In the genomic region with DNA sequence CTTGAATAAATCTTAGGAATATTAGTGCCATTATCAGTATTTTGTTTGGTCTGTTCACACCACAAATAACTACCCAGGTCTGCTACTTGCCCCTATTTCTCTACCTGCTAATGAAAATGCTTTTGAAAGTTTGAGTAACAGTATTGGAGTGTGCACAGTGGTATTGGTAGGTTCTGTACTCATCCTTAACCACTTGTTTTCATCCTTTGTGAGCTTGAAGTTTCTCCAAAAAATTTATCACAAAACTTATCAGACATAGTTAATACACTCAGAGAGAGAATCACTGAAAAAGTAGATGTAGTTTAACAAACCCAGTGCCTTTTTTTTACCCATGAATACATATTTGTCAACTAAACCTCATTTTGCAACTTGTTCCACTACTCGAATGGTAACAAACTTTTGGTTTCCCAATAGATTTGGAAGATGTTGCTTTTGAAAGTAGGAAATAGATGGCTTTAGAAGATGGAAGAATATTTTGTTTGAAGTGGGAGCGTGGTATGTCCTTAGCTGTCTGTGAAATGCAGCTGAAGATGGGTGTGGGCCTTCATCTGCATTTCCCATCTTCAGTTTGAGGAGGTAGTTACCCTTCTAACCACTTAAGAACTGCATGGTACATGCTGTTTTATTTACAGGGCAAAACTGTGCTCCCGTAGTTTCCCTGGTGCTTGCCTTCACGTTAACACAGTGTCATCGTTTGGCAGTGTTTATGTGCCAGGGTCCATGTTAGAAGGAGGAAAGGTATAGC, we compare ENCODE assay signal across 9 cellular contexts. TPM values are rescaled to one million over a fixed set of nuclear protein-coding genes. Genes with fewer than 3 reads are reported as not detected.
A peak's percentile ranks its signal among the peaks of the same experiment; 100 is the strongest.
DNase-seq lines count a peak whose midpoint lies in the region; ATAC-seq, FAIRE-seq and TF ChIP-seq lines count a peak whose summit lies in the region.
"Had no signal": no experiment of that assay in that cellular context is flagged by ENCODE, and none has a peak within 500 bp of the region (broad histone marks: within the 10 kb centered on the region; RNA-seq: fewer than 3 reads in every experiment).

No MANE protein-coding gene starts in this region.

- ATAC-seq in CD4-positive, alpha-beta T cell (ENCODE audit: poor library complexity): peak; percentile 68
- no peak for ATAC-seq in IMR-90 (ENCODE audit: low read depth)
- peak; percentile 11 for ATAC-seq in GM12878
- peak; percentile 28 to 54 (median 40) for ATAC-seq in natural killer cell

- H2AFZ ChIP-seq in IMR-90 (replicated peaks; ENCODE audit: low read length, poor library complexity) (no peak overlapping the region), GM12878 (ENCODE audit: control insufficient read depth, low read depth, low read length) (no peak overlapping the region)

- peaks cover 10 to 82% of the 10 kb centered on the region in 2 experiments for H3K79me1 ChIP-seq in IMR-90 (ENCODE audit: low read depth in 1 of 2, low read length in 2 of 2)

- peaks cover 42% of the 10 kb centered on the region for H3K9me1 ChIP-seq in IMR-90 (ENCODE audit: insufficient read depth, low read length)

- peak overlapping the region; percentile 48 for H3K27ac ChIP-seq in CD4-positive, alpha-beta T cell (ENCODE audit: low read depth, low read length)
- H3K27ac ChIP-seq in IMR-90 (ENCODE audit: insufficient read depth, low read length): peak overlapping the region; percentile 63; the same call in 1 of the 2 replicates
- H3K27ac ChIP-seq in GM12878 (ENCODE audit: control insufficient read depth, insufficient read depth): peak overlapping the region; percentile 98
- H3K27ac ChIP-seq in caudate nucleus (ENCODE audit: low read depth, low read length): no peak overlapping the region

- H2BK20ac ChIP-seq in IMR-90 (ENCODE audit: low read depth, low read length): 0 out of 2 replicates have a peak overlapping the region, but pooled peaks have one; percentile 38

- no peaks in the 10 kb centered on the region for H3K27me3 Mint-ChIP-seq in CD4-positive, alpha-beta T cell
- H3K27me3 Mint-ChIP-seq in natural killer cell (ENCODE audit: low read depth in 2 of 2): no peaks in the 10 kb centered on the region

- H3K9me3 ChIP-seq in CD4-positive, alpha-beta T cell (ENCODE audit: control insufficient read depth, low read length): no peaks in the 10 kb centered on the region
- H3K9me3 ChIP-seq in IMR-90 (ENCODE audit: control insufficient read depth, insufficient read depth, low read length) (no peaks in the 10 kb centered on the region), GM12878 (replicated peaks; ENCODE audit: control insufficient read depth, insufficient read depth, low read length) (no peaks in the 10 kb centered on the region)

- peak overlapping the region; percentile 94 for H2BK5ac ChIP-seq in IMR-90 (ENCODE audit: low read depth, low read length, poor library complexity, severe bottlenecking)

- H4K8ac ChIP-seq in IMR-90 (ENCODE audit: low read depth in 2 of 2, low read length in 2 of 2): peak overlapping the region; percentile 63 to 75; a peak in 3 of 4 replicates

- peak in 3 of 10 experiments; percentile 3 to 10 (median 9) for DNase-seq in CD4-positive, alpha-beta T cell
- no peak for DNase-seq in IMR-90
- no peak for DNase-seq in GM12878 (ENCODE audit: low read depth, low spot score)
- no peak for DNase-seq in natural killer cell
- DNase-seq in caudate nucleus (lab: John Stamatoyannopoulos, UW): no peak
- no peak for DNase-seq in kidney glomerular epithelial cell (lab: John Stamatoyannopoulos, UW)
- no peak for DNase-seq in NCI-H2171 treated with DMSO at 0.1 percent for 48 hours (lab: John Stamatoyannopoulos, UW)
- no peak for DNase-seq in NCI-H510A (lab: John Stamatoyannopoulos, UW)
- DNase-seq: DMS153 had no signal

- no peaks in the 10 kb centered on the region for H3K27me3 ChIP-seq in CD4-positive, alpha-beta T cell (ENCODE audit: control insufficient read depth, insufficient read depth, low read length)
- H3K27me3 ChIP-seq in IMR-90 (ENCODE audit: control insufficient read depth, insufficient read depth, low read length) (no peaks in the 10 kb centered on the region), GM12878 (replicated peaks in 1 of 2; ENCODE audit: control insufficient read depth in 2 of 2, insufficient read depth in 2 of 2, low read length in 1 of 2) (no peaks in the 10 kb centered on the region)

- no peak overlapping the region for H3K9ac ChIP-seq in IMR-90 (ENCODE audit: low read depth, low read length)
- peak overlapping the region; percentile 81 for H3K9ac ChIP-seq in GM12878 (ENCODE audit: control insufficient read depth, insufficient read depth, low read length)

- peak overlapping the region; percentile 82 for H3K27ac Mint-ChIP-seq in CD4-positive, alpha-beta T cell
- peak overlapping the region; percentile 95 to 98 for H3K27ac Mint-ChIP-seq in natural killer cell

- H3K4me3 ChIP-seq in IMR-90 (ENCODE audit: insufficient read depth, low read depth, low read length) (no peak overlapping the region), GM12878 (peak overlapping the region; percentile 100)

- in situ Hi-C loops in IMR-90 (cut with MboI; ENCODE audit: low sequenced_read_pairs): no loop called here
- in situ Hi-C loops in GM12878 (cut with MboI): loop anchor here (10.0 to 25.0 kb wide), 2 partner anchors 286 to 832 kb away; no protein-coding TSS in a partner anchor

- SMC1A ChIA-PET in GM12878 (lab: Charles Lee; ENCODE audit: uncharacterized antibody, unreplicated experiment): interaction anchor here (73.1 to 95.1 kb wide), 2 partner anchors 10 to 27 kb away, joined by 2799 read pairs; a partner anchor contains a TSS

- H3K4me1 Mint-ChIP-seq in CD4-positive, alpha-beta T cell (ENCODE audit: low read depth): peaks cover 100% of the 10 kb centered on the region
- H3K4me1 Mint-ChIP-seq in natural killer cell: peaks cover 89 to 94% of the 10 kb centered on the region in 2 donors

- peak overlapping the region; percentile 96 for H2AK5ac ChIP-seq in IMR-90 (ENCODE audit: low read depth, low read length)

- TF ChIP-seq CTCF in CD4-positive, alpha-beta T cell (IDR thresholded peaks at IDR 0.05): no peak
- TF ChIP-seq CTCF in IMR-90 (conservative IDR thresholded peaks at IDR 0.05; ENCODE audit: low read depth, low read length) (no peak), GM12878 (IDR thresholded peaks at IDR 0.05 in 2 of 3, conservative IDR thresholded peaks at IDR 0.05 in 1 of 3; ENCODE audit: control insufficient read depth in 2 of 3, extremely low read depth in 1 of 3, insufficient read depth in 1 of 3, low read depth in 3 of 3, low read length in 3 of 3) (no peak), natural killer cell (IDR thresholded peaks at IDR 0.05) (no peak)

- H2BK15ac ChIP-seq in IMR-90 (ENCODE audit: low read depth, low read length): peak overlapping the region; percentile 97; the same call in 2 of the 3 replicates

- BruUV-seq in IMR-90 (replicated peaks; lab: Mats Ljungman, UMichigan) (no TSS peak), GM12878 (replicated peaks; lab: Mats Ljungman, UMichigan) (no TSS peak)

- H3K9me3 Mint-ChIP-seq in CD4-positive, alpha-beta T cell: no peaks in the 10 kb centered on the region
- H3K9me3 Mint-ChIP-seq in natural killer cell: no peaks in the 10 kb centered on the region

- peak overlapping the region; percentile 47 for H2BK120ac ChIP-seq in IMR-90 (ENCODE audit: low read depth, low read length)

- RAD21 ChIA-PET in GM12878 (lab: Charles Lee; ENCODE audit: unreplicated experiment): interaction anchor here (0.7 to 12.9 kb wide), 8 partner anchors 7 to 56 kb away, joined by 3 to 167 read pairs (median 6); a partner anchor contains a TSS

- peak overlapping the region; percentile 63; the same call in 1 of the 2 replicates for H3K4me2 ChIP-seq in IMR-90 (ENCODE audit: low read depth, low read length)
- H3K4me2 ChIP-seq in GM12878 (ENCODE audit: control insufficient read depth, insufficient read depth): peak overlapping the region; percentile 63

- H3K36me3 Mint-ChIP-seq in CD4-positive, alpha-beta T cell (ENCODE audit: low read depth): peaks cover 6% of the 10 kb centered on the region
- H3K36me3 Mint-ChIP-seq in natural killer cell: no peaks in the 10 kb centered on the region

- no peak for TF ChIP-seq RAD21 in IMR-90 (IDR thresholded peaks at IDR 0.05; ENCODE audit: low read length)
- TF ChIP-seq RAD21 in GM12878 (IDR thresholded peaks at IDR 0.05; ENCODE audit: insufficient read depth, low read depth, low read length): no peak

- peak overlapping the region; percentile 83 for H3K4me3 Mint-ChIP-seq in CD4-positive, alpha-beta T cell
- peak overlapping the region; percentile 90 for H3K4me3 Mint-ChIP-seq in natural killer cell

- no peak for TF ChIP-seq POLR2A in IMR-90 (IDR thresholded peaks at IDR 0.05; ENCODE audit: low read depth, low read length)
- TF ChIP-seq POLR2A in GM12878 (IDR thresholded peaks at IDR 0.05; ENCODE audit: low read depth, low read length): no peak

- intact Hi-C loops in CD4-positive, alpha-beta T cell (cut with DNase I, micrococcal nuclease): loop anchor here (1.0 to 10.0 kb wide), 5 partner anchors 8 to 416 kb away; a partner anchor contains a TSS
- intact Hi-C loops in IMR-90 (cut with micrococcal nuclease): loop anchor here (2.0 kb wide), 1 partner anchor 14 kb away; no protein-coding TSS in a partner anchor
- intact Hi-C loops in GM12878 (cut with micrococcal nuclease; ENCODE audit: unreplicated experiment): no loop called here
- intact Hi-C loops in natural killer cell (cut with micrococcal nuclease): loop anchor here (5.0 kb wide), 1 partner anchor 33 kb away; no protein-coding TSS in a partner anchor

- no peak overlapping the region for H3K56ac ChIP-seq in IMR-90 (ENCODE audit: extremely low read depth, insufficient read depth, low read length)

- no peak for TF ChIP-seq EP300 in GM12878 (IDR thresholded peaks at IDR 0.05; ENCODE audit: borderline replicate concordance in 1 of 2, control insufficient read depth in 1 of 2, low read depth in 2 of 2, low read length in 2 of 2)

- peak; percentile 13 for FAIRE-seq in GM12878 (lab: Jason Lieb, UNC)

- H4K91ac ChIP-seq in IMR-90 (ENCODE audit: insufficient read depth, low read depth, low read length): peak overlapping the region; percentile 80

- 100% methylated on average over 1 of the region's 5 CpGs; no CpG with 5 or more reads in 1 of the 2 experiments for WGBS in IMR-90 (ENCODE audit: extremely low coverage in 2 of 2, insufficient read length in 1 of 2), 2 experiments
- WGBS in GM12878 (ENCODE audit: insufficient coverage, insufficient replicate concordance, low lambda C conversion rate, missing lambda C conversion rate): 0% methylated on average over 5 of the region's 5 CpGs

- dilution Hi-C loops in IMR-90 (cut with HindIII; ENCODE audit: low sequenced_read_pairs, unreplicated experiment): no loop called here

- H3K14ac ChIP-seq in IMR-90 (replicated peaks; ENCODE audit: low read depth, low read length): peak overlapping the region; percentile 86

- CTCF ChIA-PET in CD4-positive, alpha-beta T cell (lab: Charles Lee): interaction anchor here (1.1 to 1.4 kb wide), 2 partner anchors 15 to 51 kb away, joined by 3 read pairs; no protein-coding TSS in a partner anchor
- CTCF ChIA-PET in IMR-90 (lab: Yijun Ruan, JAX): interaction anchor here (0.8 kb wide), 1 partner anchor 57 kb away, joined by 3 read pairs; no protein-coding TSS in a partner anchor
- CTCF ChIA-PET in GM12878 (lab: Yijun Ruan, JAX): interaction anchor here (1.0 to 2.4 kb wide), 8 partner anchors 8 to 57 kb away, joined by 3 to 11 read pairs (median 4); a partner anchor contains a TSS

- H4K20me1 ChIP-seq in IMR-90 (ENCODE audit: insufficient read depth, low read length) (peaks cover 65% of the 10 kb centered on the region), GM12878 (ENCODE audit: control insufficient read depth, insufficient read depth) (no peaks in the 10 kb centered on the region)

- no peak overlapping the region for H2AK9ac ChIP-seq in IMR-90 (replicated peaks; ENCODE audit: low read depth, low read length, poor library complexity)

- H3K4ac ChIP-seq in IMR-90 (ENCODE audit: low read depth, low read length): peak overlapping the region; percentile 78

- H3K4me1 ChIP-seq in IMR-90 (ENCODE audit: control insufficient read depth, insufficient read depth, low read length): peaks cover 28% of the 10 kb centered on the region
- peaks cover 69% of the 10 kb centered on the region for H3K4me1 ChIP-seq in GM12878 (ENCODE audit: control insufficient read depth, insufficient read depth, low read length)

- peaks cover 98% of the 10 kb centered on the region for H3K79me2 ChIP-seq in GM12878 (ENCODE audit: control insufficient read depth, insufficient read depth, low read length)

- peak overlapping the region; percentile 88; the same call in 1 of the 2 replicates for H4K5ac ChIP-seq in IMR-90 (ENCODE audit: low read depth, low read length)

- H3K36me3 ChIP-seq in IMR-90 (ENCODE audit: control insufficient read depth, insufficient read depth, low read length): peaks cover 16% of the 10 kb centered on the region
- H3K36me3 ChIP-seq in GM12878 (ENCODE audit: control insufficient read depth in 2 of 2, insufficient read depth in 2 of 2, low read length in 1 of 2): peaks cover 0 to 8% of the 10 kb centered on the region in 2 experiments; a peak in 2 of 4 replicates

- peak overlapping the region; percentile 89; the same call in 1 of the 2 replicates for H3K18ac ChIP-seq in IMR-90 (ENCODE audit: low read depth, low read length)

- POLR2A ChIA-PET in CD4-positive, alpha-beta T cell (lab: Charles Lee): interaction anchor here (0.7 to 4.5 kb wide), 10 partner anchors 9 to 51 kb away, joined by 3 to 51 read pairs (median 4); a partner anchor contains a TSS
- POLR2A ChIA-PET in IMR-90 (lab: Charles Lee; ENCODE audit: unreplicated experiment): no interaction called here
- POLR2A ChIA-PET in GM12878 (lab: Charles Lee): interaction anchor here (0.6 to 3.1 kb wide), 9 partner anchors 8 to 37 kb away, joined by 3 to 18 read pairs (median 4); a partner anchor contains a TSS

- peak overlapping the region; percentile 94 for H3K23ac ChIP-seq in IMR-90 (ENCODE audit: low read depth, low read length)

RNA-seq across cellular contexts. Expression of a gene that starts 9.0 kb away (rescaled TPM):
- 10 to 100 TPM; 82.3 to 82.8 TPM for total RNA-seq in CD4-positive, alpha-beta T cell
- total RNA-seq in IMR-90 (2012; rRNA removed) (31.7 and 38.0 TPM in 2 replicates), GM12878 (2014; rRNA removed) (61.1 and 66.4 TPM in 2 replicates), GM12878 (2014; rRNA removed; fragmentation: Illumina TruSeq; extraction: Trizol) (45.9 and 47.0 TPM in 2 replicates), GM12878 (2021) (72.8 and 74.7 TPM in 2 replicates), natural killer cell (10 to 100 TPM; 52.9 to 64.5 (median 58.3) TPM)
- polyA plus RNA-seq in IMR-90 (2012; rRNA removed) (37.1 and 37.4 TPM in 2 replicates), GM12878 (2011; rRNA removed) (33.1 and 40.4 TPM in 2 replicates), GM12878 (2014; fragmentation: Illumina TruSeq; extraction: Trizol) (66.7 and 72.2 TPM in 2 replicates), GM12878 (2014; fragmentation: Nextera tagmentation; extraction: Ambion mirVana) (10 to 100 TPM; 15.9 to 20.2 TPM), GM12878 (2014; rRNA removed) (57.6 and 57.8 TPM in 2 replicates), GM12878 (2016; fragmentation: Nextera tagmentation; extraction: Ambion mirVana) (10 to 100 TPM; 37.7 to 40.8 TPM)
- 27.3 and 29.6 TPM in 2 replicates for polyA plus RNA-seq in IMR-90 (2012; cell fraction: cytosol; rRNA removed)
- 35.3 and 62.9 TPM in 2 replicates for polyA plus RNA-seq in IMR-90 (2012; cell fraction: nucleus; rRNA removed; ENCODE audit: low replicate concordance)
- total RNA-seq in GM12878 (2013; cell fraction: nucleolus; rRNA removed): 69.6 and 70.9 TPM in 2 replicates
- polyA plus RNA-seq in GM12878 (2011; ENCODE audit: low read depth): 32.2 TPM
- 37.7 and 41.0 TPM in 2 replicates for polyA plus RNA-seq in GM12878 (2011; cell fraction: cytosol; rRNA removed)
- polyA plus RNA-seq in GM12878 (2011; cell fraction: nucleus; rRNA removed): 52.3 and 57.0 TPM in 2 replicates
- 49.6 and 58.1 TPM in 2 replicates for polyA plus RNA-seq in GM12878 (2012)
- polyA minus RNA-seq in GM12878 (2011; rRNA and poly(A)+ RNA removed): 29.8 and 31.8 TPM in 2 replicates
- 12.2 and 13.9 TPM in 2 replicates for polyA minus RNA-seq in GM12878 (2011; cell fraction: cytosol; rRNA and poly(A)+ RNA removed)
- 10.9 and 16.2 TPM in 2 replicates for polyA minus RNA-seq in GM12878 (2011; cell fraction: nucleus; rRNA and poly(A)+ RNA removed)
